Comparison of ENCODE assay signal across 1 cellular context in the genomic region with DNA sequence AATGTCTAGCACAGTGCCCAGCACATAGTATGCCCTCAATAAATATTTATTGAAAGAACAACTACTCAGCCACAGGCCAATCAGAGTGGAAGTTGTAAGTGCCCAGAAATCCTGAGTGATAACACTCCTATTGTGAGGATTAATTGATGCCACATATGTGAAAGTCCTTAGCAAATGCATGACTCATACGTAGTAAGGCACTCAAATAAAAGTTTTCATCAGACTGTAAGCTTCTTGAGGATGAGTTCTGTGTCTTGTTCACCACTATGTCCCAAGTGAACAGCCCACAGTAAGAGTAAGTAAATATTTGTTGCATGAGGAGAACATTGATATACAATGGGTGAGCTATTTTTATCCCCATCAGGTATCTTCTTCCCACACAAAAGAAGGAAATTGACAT.
TF ChIP-seq lines count a peak whose summit lies in the region.

No MANE protein-coding gene starts in this region.

TF ChIP-seq in GM23338, 12 proteins besides CTCF, POLR2A, EP300 and RAD21:
- TF ChIP-seq, protein P1, sequence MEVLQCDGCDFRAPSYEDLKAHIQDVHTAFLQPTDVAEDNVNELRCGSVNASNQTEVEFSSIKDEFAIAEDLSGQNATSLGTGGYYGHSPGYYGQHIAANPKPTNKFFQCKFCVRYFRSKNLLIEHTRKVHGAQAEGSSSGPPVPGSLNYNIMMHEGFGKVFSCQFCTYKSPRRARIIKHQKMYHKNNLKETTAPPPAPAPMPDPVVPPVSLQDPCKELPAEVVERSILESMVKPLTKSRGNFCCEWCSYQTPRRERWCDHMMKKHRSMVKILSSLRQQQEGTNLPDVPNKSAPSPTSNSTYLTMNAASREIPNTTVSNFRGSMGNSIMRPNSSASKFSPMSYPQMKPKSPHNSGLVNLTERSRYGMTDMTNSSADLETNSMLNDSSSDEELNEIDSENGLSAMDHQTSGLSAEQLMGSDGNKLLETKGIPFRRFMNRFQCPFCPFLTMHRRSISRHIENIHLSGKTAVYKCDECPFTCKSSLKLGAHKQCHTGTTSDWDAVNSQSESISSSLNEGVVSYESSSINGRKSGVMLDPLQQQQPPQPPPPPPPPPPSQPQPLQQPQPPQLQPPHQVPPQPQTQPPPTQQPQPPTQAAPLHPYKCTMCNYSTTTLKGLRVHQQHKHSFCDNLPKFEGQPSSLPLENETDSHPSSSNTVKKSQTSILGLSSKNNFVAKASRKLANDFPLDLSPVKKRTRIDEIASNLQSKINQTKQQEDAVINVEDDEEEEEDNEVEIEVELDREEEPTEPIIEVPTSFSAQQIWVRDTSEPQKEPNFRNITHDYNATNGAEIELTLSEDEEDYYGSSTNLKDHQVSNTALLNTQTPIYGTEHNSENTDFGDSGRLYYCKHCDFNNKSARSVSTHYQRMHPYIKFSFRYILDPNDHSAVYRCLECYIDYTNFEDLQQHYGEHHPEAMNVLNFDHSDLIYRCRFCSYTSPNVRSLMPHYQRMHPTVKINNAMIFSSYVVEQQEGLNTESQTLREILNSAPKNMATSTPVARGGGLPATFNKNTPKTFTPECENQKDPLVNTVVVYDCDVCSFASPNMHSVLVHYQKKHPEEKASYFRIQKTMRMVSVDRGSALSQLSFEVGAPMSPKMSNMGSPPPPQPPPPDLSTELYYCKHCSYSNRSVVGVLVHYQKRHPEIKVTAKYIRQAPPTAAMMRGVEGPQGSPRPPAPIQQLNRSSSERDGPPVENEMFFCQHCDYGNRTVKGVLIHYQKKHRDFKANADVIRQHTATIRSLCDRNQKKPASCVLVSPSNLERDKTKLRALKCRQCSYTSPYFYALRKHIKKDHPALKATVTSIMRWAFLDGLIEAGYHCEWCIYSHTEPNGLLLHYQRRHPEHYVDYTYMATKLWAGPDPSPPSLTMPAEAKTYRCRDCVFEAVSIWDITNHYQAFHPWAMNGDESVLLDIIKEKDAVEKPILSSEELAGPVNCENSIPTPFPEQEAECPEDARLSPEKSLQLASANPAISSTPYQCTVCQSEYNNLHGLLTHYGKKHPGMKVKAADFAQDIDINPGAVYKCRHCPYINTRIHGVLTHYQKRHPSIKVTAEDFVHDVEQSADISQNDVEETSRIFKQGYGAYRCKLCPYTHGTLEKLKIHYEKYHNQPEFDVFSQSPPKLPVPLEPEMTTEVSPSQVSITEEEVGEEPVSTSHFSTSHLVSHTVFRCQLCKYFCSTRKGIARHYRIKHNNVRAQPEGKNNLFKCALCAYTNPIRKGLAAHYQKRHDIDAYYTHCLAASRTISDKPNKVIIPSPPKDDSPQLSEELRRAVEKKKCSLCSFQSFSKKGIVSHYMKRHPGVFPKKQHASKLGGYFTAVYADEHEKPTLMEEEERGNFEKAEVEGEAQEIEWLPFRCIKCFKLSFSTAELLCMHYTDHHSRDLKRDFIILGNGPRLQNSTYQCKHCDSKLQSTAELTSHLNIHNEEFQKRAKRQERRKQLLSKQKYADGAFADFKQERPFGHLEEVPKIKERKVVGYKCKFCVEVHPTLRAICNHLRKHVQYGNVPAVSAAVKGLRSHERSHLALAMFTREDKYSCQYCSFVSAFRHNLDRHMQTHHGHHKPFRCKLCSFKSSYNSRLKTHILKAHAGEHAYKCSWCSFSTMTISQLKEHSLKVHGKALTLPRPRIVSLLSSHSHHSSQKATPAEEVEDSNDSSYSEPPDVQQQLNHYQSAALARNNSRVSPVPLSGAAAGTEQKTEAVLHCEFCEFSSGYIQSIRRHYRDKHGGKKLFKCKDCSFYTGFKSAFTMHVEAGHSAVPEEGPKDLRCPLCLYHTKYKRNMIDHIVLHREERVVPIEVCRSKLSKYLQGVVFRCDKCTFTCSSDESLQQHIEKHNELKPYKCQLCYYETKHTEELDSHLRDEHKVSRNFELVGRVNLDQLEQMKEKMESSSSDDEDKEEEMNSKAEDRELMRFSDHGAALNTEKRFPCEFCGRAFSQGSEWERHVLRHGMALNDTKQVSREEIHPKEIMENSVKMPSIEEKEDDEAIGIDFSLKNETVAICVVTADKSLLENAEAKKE (CRISPR knock-in tag; IDR thresholded peaks at IDR 0.05), result no peak
- TF ChIP-seq ZNF331 (CRISPR knock-in tag; IDR thresholded peaks at IDR 0.05; ENCODE audit: low read depth) (no peak), EZH2phosphoT487 (IDR thresholded peaks at IDR 0.05; ENCODE audit: unreplicated experiment) (no peak), STAT1 (IDR thresholded peaks at IDR 0.05; ENCODE audit: unreplicated experiment) (no peak), CREB1 (CRISPR knock-in tag; IDR thresholded peaks at IDR 0.05; ENCODE audit: low read depth) (no peak), NANOG (IDR thresholded peaks at IDR 0.05; ENCODE audit: borderline replicate concordance) (no peak), POLR2AphosphoS5 (IDR thresholded peaks at IDR 0.05; ENCODE audit: low read depth) (no peak), ZNF114 (CRISPR knock-in tag; IDR thresholded peaks at IDR 0.05) (no peak), JUNB (IDR thresholded peaks at IDR 0.05; ENCODE audit: unreplicated experiment) (no peak), EZH2 (IDR thresholded peaks at IDR 0.05; ENCODE audit: low read depth, unreplicated experiment) (no peak)
- TF ChIP-seq, protein P2, sequence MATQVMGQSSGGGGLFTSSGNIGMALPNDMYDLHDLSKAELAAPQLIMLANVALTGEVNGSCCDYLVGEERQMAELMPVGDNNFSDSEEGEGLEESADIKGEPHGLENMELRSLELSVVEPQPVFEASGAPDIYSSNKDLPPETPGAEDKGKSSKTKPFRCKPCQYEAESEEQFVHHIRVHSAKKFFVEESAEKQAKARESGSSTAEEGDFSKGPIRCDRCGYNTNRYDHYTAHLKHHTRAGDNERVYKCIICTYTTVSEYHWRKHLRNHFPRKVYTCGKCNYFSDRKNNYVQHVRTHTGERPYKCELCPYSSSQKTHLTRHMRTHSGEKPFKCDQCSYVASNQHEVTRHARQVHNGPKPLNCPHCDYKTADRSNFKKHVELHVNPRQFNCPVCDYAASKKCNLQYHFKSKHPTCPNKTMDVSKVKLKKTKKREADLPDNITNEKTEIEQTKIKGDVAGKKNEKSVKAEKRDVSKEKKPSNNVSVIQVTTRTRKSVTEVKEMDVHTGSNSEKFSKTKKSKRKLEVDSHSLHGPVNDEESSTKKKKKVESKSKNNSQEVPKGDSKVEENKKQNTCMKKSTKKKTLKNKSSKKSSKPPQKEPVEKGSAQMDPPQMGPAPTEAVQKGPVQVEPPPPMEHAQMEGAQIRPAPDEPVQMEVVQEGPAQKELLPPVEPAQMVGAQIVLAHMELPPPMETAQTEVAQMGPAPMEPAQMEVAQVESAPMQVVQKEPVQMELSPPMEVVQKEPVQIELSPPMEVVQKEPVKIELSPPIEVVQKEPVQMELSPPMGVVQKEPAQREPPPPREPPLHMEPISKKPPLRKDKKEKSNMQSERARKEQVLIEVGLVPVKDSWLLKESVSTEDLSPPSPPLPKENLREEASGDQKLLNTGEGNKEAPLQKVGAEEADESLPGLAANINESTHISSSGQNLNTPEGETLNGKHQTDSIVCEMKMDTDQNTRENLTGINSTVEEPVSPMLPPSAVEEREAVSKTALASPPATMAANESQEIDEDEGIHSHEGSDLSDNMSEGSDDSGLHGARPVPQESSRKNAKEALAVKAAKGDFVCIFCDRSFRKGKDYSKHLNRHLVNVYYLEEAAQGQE (IDR thresholded peaks at IDR 0.05; ENCODE audit: unreplicated experiment), result no peak
- TF ChIP-seq, protein P3, sequence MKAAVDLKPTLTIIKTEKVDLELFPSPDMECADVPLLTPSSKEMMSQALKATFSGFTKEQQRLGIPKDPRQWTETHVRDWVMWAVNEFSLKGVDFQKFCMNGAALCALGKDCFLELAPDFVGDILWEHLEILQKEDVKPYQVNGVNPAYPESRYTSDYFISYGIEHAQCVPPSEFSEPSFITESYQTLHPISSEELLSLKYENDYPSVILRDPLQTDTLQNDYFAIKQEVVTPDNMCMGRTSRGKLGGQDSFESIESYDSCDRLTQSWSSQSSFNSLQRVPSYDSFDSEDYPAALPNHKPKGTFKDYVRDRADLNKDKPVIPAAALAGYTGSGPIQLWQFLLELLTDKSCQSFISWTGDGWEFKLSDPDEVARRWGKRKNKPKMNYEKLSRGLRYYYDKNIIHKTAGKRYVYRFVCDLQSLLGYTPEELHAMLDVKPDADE (IDR thresholded peaks at IDR 0.05), result no peak
TF ChIP-seq in GM23338: peak in this region for 0.
